In the genomic region with DNA sequence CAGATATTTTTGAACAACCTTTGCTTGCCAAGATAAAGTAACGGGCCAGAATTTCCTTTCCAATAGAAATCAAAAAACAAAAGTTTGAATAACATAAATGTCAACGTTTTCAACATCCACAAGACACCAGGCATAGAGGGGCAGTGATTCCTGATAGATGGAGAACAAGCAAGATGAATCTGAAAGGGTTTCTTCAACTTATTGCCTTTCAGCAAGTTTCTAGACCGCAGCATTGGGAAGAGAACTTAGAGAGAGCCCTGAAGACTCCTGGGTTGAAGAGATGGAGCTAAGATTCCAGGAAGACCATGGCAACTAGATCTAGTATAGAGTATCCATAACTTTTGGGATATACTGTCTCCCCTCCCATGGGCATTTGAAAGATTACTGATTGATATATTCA, we compare ENCODE assay signal across 29 cellular contexts.
"Had no signal": no experiment of that assay in that cellular context is flagged by ENCODE, and none has a peak within 500 bp of the region (broad histone marks: within the 10 kb centered on the region; RNA-seq: fewer than 3 reads in every experiment).

No MANE protein-coding gene starts in this region.

- ATAC-seq: stimulated activated effector memory CD8-positive, alpha-beta T cell treated with anti-CD3 and anti-CD28 coated beads, Interleukin-12 subunit alpha, Interleukin-12 subunit beta, amount 100 ng/mL, for 72 hours; stimulated activated memory B cell treated with anti-CD40 and anti-IgM and Interleukin-4, amounts not matched to agents 10 μg/mL and 1 μg/mL and 100 μg/mL, for 72 hours; stimulated activated naive B cell treated with anti-CD40 and anti-IgM and Interleukin-4, amounts not matched to agents 10 μg/mL and 1 μg/mL and 100 μg/mL, for 72 hours; stimulated activated naive CD8-positive, alpha-beta T cell treated with anti-CD3 and anti-CD28 coated beads, Interleukin-15, amount 100 ng/mL, for 72 hours; stimulated activated naive CD8-positive, alpha-beta T cell treated with anti-CD3 and anti-CD28 coated beads, Interleukin-15, Interleukin-2, amounts not matched to agents 100 U/mL and 50 U/mL, for 24 hours; upper lobe of right lung had no signal

- H3K9me3 ChIP-seq: testis, thoracic aorta, thyroid gland, tibial artery, upper lobe of right lung, uterus, vagina had no signal

- H3K4me3 Mint-ChIP-seq: stimulated activated effector memory CD8-positive, alpha-beta T cell treated with anti-CD3 and anti-CD28 coated beads, Interleukin-12 subunit alpha, Interleukin-12 subunit beta, amount 100 ng/mL, for 72 hours; stimulated activated memory B cell treated with anti-CD40 and anti-IgM and Interleukin-4, amounts not matched to agents 10 μg/mL and 1 μg/mL and 100 μg/mL, for 72 hours; stimulated activated naive B cell treated with anti-CD40 and anti-IgM and Interleukin-4, amounts not matched to agents 10 μg/mL and 1 μg/mL and 100 μg/mL, for 72 hours; stimulated activated naive CD8-positive, alpha-beta T cell treated with anti-CD3 and anti-CD28 coated beads, Interleukin-15, amount 100 ng/mL, for 72 hours; stimulated activated naive CD8-positive, alpha-beta T cell treated with anti-CD3 and anti-CD28 coated beads, Interleukin-15, Interleukin-2, amounts not matched to agents 100 ng/mL and 50 ng/mL, for 24 hours; type B pancreatic cell had no signal

- H3K4me1 ChIP-seq: stomach, suprapubic skin, testis, thyroid gland, tibial artery, tibial nerve, transverse colon, upper lobe of left lung, upper lobe of right lung, uterus, vagina had no signal

- FAIRE-seq: urothelium cell line had no signal

- H3K36me3 ChIP-seq: stomach, suprapubic skin, thoracic aorta, thyroid gland, tibial artery, tibial nerve, transverse colon, upper lobe of left lung, upper lobe of right lung, uterus, vagina had no signal

- DNase-seq: stimulated activated CD4-positive, alpha-beta T cell treated with anti-CD3 and anti-CD28 coated beads, Interleukin-2, amount 100 ng/mL, for 48 hours; stimulated activated CD4-positive, alpha-beta T cell treated with anti-CD3 and anti-CD28 coated beads, Interleukin-4, amount 100 ng/mL, for 1 hour; stimulated activated CD4-positive, alpha-beta T cell treated with anti-CD3 and anti-CD28 coated beads, Interleukin-4, amount 100 ng/mL, for 24 hours; stimulated activated CD4-positive, alpha-beta T cell treated with anti-CD3 and anti-CD28 coated beads, Interleukin-4, amount 100 ng/mL, for 4 hours; stimulated activated CD8-positive, alpha-beta memory T cell treated with anti-CD3 and anti-CD28 coated beads, Interleukin-4, amount 100 ng/mL, for 48 hours; stimulated activated naive B cell treated with anti-CD40 and anti-IgM and Interleukin-4, amounts not matched to agents 10 μg/mL and 1 μg/mL and 100 μg/mL, for 72 hours; stimulated activated naive CD4-positive, alpha-beta T cell; stimulated activated naive CD4-positive, alpha-beta T cell treated with Interleukin-2 at 50 U/mL for 16 hours; stimulated activated naive CD8-positive, alpha-beta T cell treated with anti-CD3 and anti-CD28 coated beads, Interleukin-15, amount 100 ng/mL, for 72 hours; stimulated activated naive CD8-positive, alpha-beta T cell treated with anti-CD3 and anti-CD28 coated beads, Interleukin-15, Interleukin-2, amounts not matched to agents 100 U/mL and 50 U/mL, for 24 hours; stomach; substantia nigra; testis; thyroid gland; tibial artery; transverse colon; trophoblast cell; upper lobe of left lung; upper lobe of right lung; uterus had no signal

- H3K4me1 Mint-ChIP-seq: stimulated activated effector memory CD8-positive, alpha-beta T cell treated with anti-CD3 and anti-CD28 coated beads, Interleukin-12 subunit alpha, Interleukin-12 subunit beta, amount 100 ng/mL, for 72 hours; stimulated activated memory B cell treated with anti-CD40 and anti-IgM and Interleukin-4, amounts not matched to agents 10 μg/mL and 1 μg/mL and 100 μg/mL, for 72 hours; stimulated activated naive B cell treated with anti-CD40 and anti-IgM and Interleukin-4, amounts not matched to agents 10 μg/mL and 1 μg/mL and 100 μg/mL, for 72 hours; stimulated activated naive CD8-positive, alpha-beta T cell treated with anti-CD3 and anti-CD28 coated beads, Interleukin-15, amount 100 ng/mL, for 72 hours had no signal

- H3K27ac Mint-ChIP-seq: stimulated activated effector memory CD8-positive, alpha-beta T cell treated with anti-CD3 and anti-CD28 coated beads, Interleukin-12 subunit alpha, Interleukin-12 subunit beta, amount 100 ng/mL, for 72 hours; stimulated activated memory B cell treated with anti-CD40 and anti-IgM and Interleukin-4, amounts not matched to agents 10 μg/mL and 1 μg/mL and 100 μg/mL, for 72 hours; stimulated activated naive B cell treated with anti-CD40 and anti-IgM and Interleukin-4, amounts not matched to agents 10 μg/mL and 1 μg/mL and 100 μg/mL, for 72 hours; stimulated activated naive CD8-positive, alpha-beta T cell treated with anti-CD3 and anti-CD28 coated beads, Interleukin-15, amount 100 ng/mL, for 72 hours; stimulated activated naive CD8-positive, alpha-beta T cell treated with anti-CD3 and anti-CD28 coated beads, Interleukin-15, Interleukin-2, amounts not matched to agents 100 ng/mL and 50 ng/mL, for 24 hours; type B pancreatic cell had no signal

- H3K27ac ChIP-seq: stomach, suprapubic skin, testis, thoracic aorta, thyroid gland, tibial artery, tibial nerve, transverse colon, upper lobe of left lung, upper lobe of right lung, uterus, vagina had no signal

- H3K9me3 Mint-ChIP-seq: type B pancreatic cell had no signal

- H3K36me3 Mint-ChIP-seq: stimulated activated effector memory CD8-positive, alpha-beta T cell treated with anti-CD3 and anti-CD28 coated beads, Interleukin-12 subunit alpha, Interleukin-12 subunit beta, amount 100 ng/mL, for 72 hours; stimulated activated memory B cell treated with anti-CD40 and anti-IgM and Interleukin-4, amounts not matched to agents 10 μg/mL and 1 μg/mL and 100 μg/mL, for 72 hours; stimulated activated naive B cell treated with anti-CD40 and anti-IgM and Interleukin-4, amounts not matched to agents 10 μg/mL and 1 μg/mL and 100 μg/mL, for 72 hours; type B pancreatic cell had no signal

- H3K4me3 ChIP-seq: stomach, suprapubic skin, testis, thoracic aorta, thyroid gland, tibial artery, tibial nerve, transverse colon, upper lobe of left lung, upper lobe of right lung, uterus, vagina had no signal

- H3K27me3 Mint-ChIP-seq: stimulated activated memory B cell treated with anti-CD40 and anti-IgM and Interleukin-4, amounts not matched to agents 10 μg/mL and 1 μg/mL and 100 μg/mL, for 72 hours; stimulated activated naive B cell treated with anti-CD40 and anti-IgM and Interleukin-4, amounts not matched to agents 10 μg/mL and 1 μg/mL and 100 μg/mL, for 72 hours; stimulated activated naive CD8-positive, alpha-beta T cell treated with anti-CD3 and anti-CD28 coated beads, Interleukin-15, amount 100 ng/mL, for 72 hours; stimulated activated naive CD8-positive, alpha-beta T cell treated with anti-CD3 and anti-CD28 coated beads, Interleukin-15, Interleukin-2, amounts not matched to agents 100 ng/mL and 50 ng/mL, for 24 hours; type B pancreatic cell had no signal

- H3K27me3 ChIP-seq: stomach, suprapubic skin, testis, thyroid gland, tibial artery, tibial nerve, transverse colon, upper lobe of left lung, upper lobe of right lung, uterus, vagina had no signal
